2 cellular contexts compared by ENCODE assay signal in the genomic region with DNA sequence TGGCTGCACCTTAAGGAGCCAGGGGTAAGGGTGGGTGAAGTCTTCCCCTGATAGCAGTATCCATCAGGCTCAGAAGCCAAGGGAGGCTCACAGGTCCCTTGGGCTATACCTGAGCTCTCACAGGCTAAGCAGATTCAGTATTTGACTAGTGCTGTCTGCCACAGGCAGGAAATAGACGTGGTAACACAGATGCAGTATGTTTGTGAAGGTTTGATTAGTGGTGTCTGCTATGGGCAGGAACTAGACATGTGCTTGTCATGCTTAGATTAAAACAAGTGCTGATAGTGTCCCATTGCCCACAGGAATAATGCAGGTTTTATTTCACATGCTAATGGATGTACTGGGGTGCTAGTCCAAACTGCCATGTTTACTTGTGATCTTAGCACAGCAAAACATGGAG.
TF ChIP-seq lines count a peak whose summit lies in the region.

No MANE protein-coding gene starts in this region.

TF ChIP-seq in HEK293, 187 proteins besides CTCF, POLR2A, EP300 and RAD21:
- TF ChIP-seq SETDB1 (IDR thresholded peaks at IDR 0.05; ENCODE audit: insufficient read length, low read length) (peak; percentile 37), ZNF23 (tag by site-specific recombination; IDR thresholded peaks at IDR 0.05; ENCODE audit: borderline replicate concordance) (peak; percentile 100), SP3 (tag by site-specific recombination; IDR thresholded peaks at IDR 0.05) (0 out of 2 replicates have a peak, but pooled peaks have one; percentile 22), HOXC10 (CRISPR knock-in tag; IDR thresholded peaks at IDR 0.05) (no peak), ZNF837 (tag by site-specific recombination; IDR thresholded peaks at IDR 0.05) (no peak), ZBTB17 (tag by site-specific recombination; IDR thresholded peaks at IDR 0.05) (peak; percentile 99)

TF ChIP-seq in H1, 55 proteins besides CTCF, POLR2A, EP300 and RAD21:
- TF ChIP-seq GTF2F1 (IDR thresholded peaks at IDR 0.05; ENCODE audit: borderline replicate concordance, low read depth, low read length), result no peak
- no peak for TF ChIP-seq NRF1 (IDR thresholded peaks at IDR 0.05; ENCODE audit: low read depth, low read length)
- no peak for TF ChIP-seq KDM5A (IDR thresholded peaks at IDR 0.05; ENCODE audit: low read length)
- TF ChIP-seq, protein P1, sequence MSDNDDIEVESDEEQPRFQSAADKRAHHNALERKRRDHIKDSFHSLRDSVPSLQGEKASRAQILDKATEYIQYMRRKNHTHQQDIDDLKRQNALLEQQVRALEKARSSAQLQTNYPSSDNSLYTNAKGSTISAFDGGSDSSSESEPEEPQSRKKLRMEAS (IDR thresholded peaks at IDR 0.05), result no peak
- no peak for TF ChIP-seq TEAD4 (IDR thresholded peaks at IDR 0.05; ENCODE audit: low read depth, low read length)
- no peak for TF ChIP-seq SRF (IDR thresholded peaks at IDR 0.05; ENCODE audit: low read depth, low read length)
- no peak for TF ChIP-seq TAF7 (optimal IDR thresholded peaks at IDR 0.05; ENCODE audit: borderline replicate concordance, low read depth, low read length)
- TF ChIP-seq HDAC6 (IDR thresholded peaks at IDR 0.05; ENCODE audit: low read depth, low read length), result no peak
- TF ChIP-seq ZNF274 (IDR thresholded peaks at IDR 0.05; ENCODE audit: borderline replicate concordance, extremely low read depth, low read length), result no peak
- no peak for TF ChIP-seq CBX8 (IDR thresholded peaks at IDR 0.05; ENCODE audit: borderline replicate concordance, low read depth, low read length)
- no peak for TF ChIP-seq CBX5 (IDR thresholded peaks at IDR 0.05; ENCODE audit: low read depth, low read length)
- no peak for TF ChIP-seq YY1 (IDR thresholded peaks at IDR 0.05; ENCODE audit: low read depth, low read length)
- no peak for TF ChIP-seq SIX5 (IDR thresholded peaks at IDR 0.05; ENCODE audit: low read depth, low read length)
- no peak for TF ChIP-seq JUN (IDR thresholded peaks at IDR 0.05; ENCODE audit: low read depth, low read length)
- no peak for TF ChIP-seq EZH2 (IDR thresholded peaks at IDR 0.05; ENCODE audit: low read depth, low read length, severe bottlenecking)
- no peak for TF ChIP-seq BRCA1 (IDR thresholded peaks at IDR 0.05; ENCODE audit: low read depth, low read length)
- no peak for TF ChIP-seq RBBP5 (IDR thresholded peaks at IDR 0.05; ENCODE audit: borderline replicate concordance, low read depth, low read length)
